ENCODE assay signal across 9 cellular contexts in the genomic region with DNA sequence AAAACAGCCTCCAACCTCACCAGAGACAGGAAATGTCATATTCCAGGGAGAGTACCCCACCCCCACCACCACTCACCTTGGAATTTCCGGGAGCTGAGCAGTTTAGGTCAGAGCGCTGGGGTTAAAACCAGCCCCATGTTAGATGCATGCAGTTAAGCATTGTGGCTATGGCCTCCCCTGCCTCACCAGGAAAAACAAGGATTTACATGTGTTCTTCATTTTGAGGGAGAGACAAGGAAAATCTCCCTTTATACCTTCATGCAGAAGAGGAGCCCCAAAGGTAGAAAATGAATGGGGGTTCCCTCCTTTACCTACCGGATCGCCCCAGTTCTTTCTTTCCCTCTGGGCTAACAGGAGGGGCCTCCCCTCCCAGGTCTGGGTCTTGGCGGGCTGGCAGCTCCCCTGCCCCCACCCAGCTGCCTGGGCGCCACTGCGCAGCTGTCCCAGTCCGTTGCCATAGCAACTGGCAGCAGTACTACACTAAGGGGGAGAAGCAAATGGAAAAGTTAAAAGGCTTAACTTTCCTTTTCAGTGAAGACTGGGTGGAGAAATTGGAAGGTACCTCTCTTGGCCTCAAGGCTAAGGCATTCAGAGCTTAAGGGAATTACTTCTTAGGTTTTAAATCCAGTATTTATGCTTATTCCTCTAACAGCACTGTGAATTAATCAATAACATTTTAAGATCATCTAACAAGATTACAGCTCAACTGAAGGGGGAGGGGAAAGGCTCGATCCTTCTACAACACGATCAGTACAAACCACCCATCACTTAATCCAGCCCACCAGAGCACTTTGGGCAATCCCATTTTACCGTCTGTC. TPM values are rescaled to one million over a fixed set of nuclear protein-coding genes. Genes with fewer than 3 reads are reported as not detected.
A peak's percentile ranks its signal among the peaks of the same experiment; 100 is the strongest.
DNase-seq lines count a peak whose midpoint lies in the region; ATAC-seq and TF ChIP-seq lines count a peak whose summit lies in the region.
"Had no signal": no experiment of that assay in that cellular context is flagged by ENCODE, and none has a peak within 500 bp of the region (broad histone marks: within the 10 kb centered on the region; RNA-seq: fewer than 3 reads in every experiment).

No MANE protein-coding gene starts in this region.

- H3K36me3 Mint-ChIP-seq in H9 (ENCODE audit: insufficient read depth in 1 of 3, low read depth in 3 of 3) = peaks cover 30 to 37% (median 34%) of the 10 kb centered on the region in 3 experiments
- H3K36me3 Mint-ChIP-seq in T-helper 17 cell (ENCODE audit: low read depth) = no peaks in the 10 kb centered on the region

- peak overlapping the region; percentile 99 for H3T11ph ChIP-seq in H9 (ENCODE audit: low read length)

- H3K27ac Mint-ChIP-seq in H9 = peak overlapping the region; percentile 98 to 100 (median 99)
- H3K27ac Mint-ChIP-seq in T-helper 17 cell = peak overlapping the region; percentile 41

- H3K79me1 ChIP-seq in H9 (ENCODE audit: insufficient read depth, low read depth, low read length, poor library complexity, severe bottlenecking) = no peaks in the 10 kb centered on the region

- H3K27me3 Mint-ChIP-seq in H9 (ENCODE audit: low read depth) (no peaks in the 10 kb centered on the region), T-helper 17 cell (no peaks in the 10 kb centered on the region)

- H3K4me3 ChIP-seq in iPS-11a (ENCODE audit: low read depth, low read length) (peak overlapping the region; percentile 49), retinal pigment epithelial cell (ENCODE audit: low read length) (peak overlapping the region; percentile 33)

- peak overlapping the region; percentile 99 for H3K27ac ChIP-seq in H9 (ENCODE audit: insufficient read length, low read depth, low read length)

- H3K23me2 ChIP-seq in H9 (ENCODE audit: insufficient read length, low read depth, low read length, poor library complexity, severe bottlenecking) = peaks cover 3% of the 10 kb centered on the region

- no peaks in the 10 kb centered on the region; the same call in 1 of the 2 replicates for H3K79me2 ChIP-seq in H9 (ENCODE audit: insufficient read depth, low read length)

- H3K23ac ChIP-seq in H9 (ENCODE audit: insufficient read length, low read depth, low read length) = no peak overlapping the region

- H3K14ac ChIP-seq in H9 (ENCODE audit: insufficient read depth, low read length) = peak overlapping the region; percentile 96; the same call in 1 of the 2 replicates

- no peak overlapping the region for H2AFZ ChIP-seq in H9 (ENCODE audit: low read length)

- H3K4ac ChIP-seq in H9 (ENCODE audit: low read depth, low read length) = peak overlapping the region; percentile 62; the same call in 1 of the 2 replicates

- H3K18ac ChIP-seq in H9 (ENCODE audit: insufficient read length, low read depth, low read length) = peak overlapping the region; percentile 99

- peaks cover 44 to 59% of the 10 kb centered on the region in 2 experiments for H3K4me1 Mint-ChIP-seq in H9
- H3K4me1 Mint-ChIP-seq in T-helper 17 cell = peaks cover 8% of the 10 kb centered on the region

- TF ChIP-seq CTCF in H9 (conservative IDR thresholded peaks at IDR 0.05) (no peak), retinal pigment epithelial cell (conservative IDR thresholded peaks at IDR 0.05; ENCODE audit: low read depth, low read length) (no peak)

- peak overlapping the region; percentile 93 for H3K56ac ChIP-seq in H9 (ENCODE audit: insufficient read length, low read depth, low read length)

- H3K4me2 ChIP-seq in H9 (ENCODE audit: insufficient read depth, insufficient read length, low read length) = peak overlapping the region; percentile 88

- in situ Hi-C loops in T47D (cut with HindIII; ENCODE audit: low pct_unique_long_range_greater_than_20kb, low sequenced_read_pairs) = no loop called here

- no peaks in the 10 kb centered on the region for H3K27me3 ChIP-seq in H9 (ENCODE audit: insufficient read depth, low read length)

- H3K4me1 ChIP-seq in H9 (ENCODE audit: insufficient read depth, low read length) = peaks cover 14% of the 10 kb centered on the region; the same call in 1 of the 2 replicates

- no peak overlapping the region for H4K5ac ChIP-seq in H9 (ENCODE audit: insufficient read length, low read depth, low read length)

- no peaks in the 10 kb centered on the region for H3K9me3 ChIP-seq in H9 (ENCODE audit: control insufficient read depth, low read depth, low read length)
- H3K9me3 ChIP-seq in T-helper 17 cell (ENCODE audit: control insufficient read depth, low read length, poor library complexity, severe bottlenecking) = no peaks in the 10 kb centered on the region

- H2BK12ac ChIP-seq in H9 (ENCODE audit: insufficient read length, low read depth, low read length) = no peak overlapping the region

- H2BK120ac ChIP-seq in H9 (ENCODE audit: low read depth, low read length, poor library complexity, severe bottlenecking) = peak overlapping the region; percentile 98

- H4K20me1 ChIP-seq in H9 (ENCODE audit: control insufficient read depth, insufficient read depth, insufficient read length) = no peaks in the 10 kb centered on the region

- peak; percentile 78 for ATAC-seq in T-helper 17 cell
- ATAC-seq in HG03175 (IDR thresholded peaks at IDR 0.05; ENCODE audit: unreplicated experiment) = no peak

- H2BK20ac ChIP-seq in H9 (ENCODE audit: low read depth, low read length, poor library complexity, severe bottlenecking) = peak overlapping the region; percentile 99

- H3K4me3 Mint-ChIP-seq in H9 = peak overlapping the region; percentile 73 to 82
- H3K4me3 Mint-ChIP-seq in T-helper 17 cell = peak overlapping the region; percentile 12

- WGBS in H9 (ENCODE audit: extremely low coverage, insufficient read length, low lambda C conversion rate) = no CpG with 5 or more reads among the region's 11 CpGs

- no peak overlapping the region for H2AK5ac ChIP-seq in H9 (ENCODE audit: insufficient read length, low read length)

- peak overlapping the region; percentile 95 for H2BK5ac ChIP-seq in H9 (ENCODE audit: insufficient read length, low read length)

- H4K91ac ChIP-seq in H9 (ENCODE audit: insufficient read length, low read depth, low read length) = no peak overlapping the region

- H3K9ac ChIP-seq in H9 (ENCODE audit: extremely low read depth, insufficient read length, low read length) = peak overlapping the region; percentile 94

- DNase-seq in DMS153 (lab: John Stamatoyannopoulos, UW) (peak; percentile 71), H9 (peak; percentile 98), NCI-H128 (lab: John Stamatoyannopoulos, UW; ENCODE audit: unreplicated experiment) (peak; percentile 63), T-helper 17 cell (peak in 1 of 3 donors; percentile 21), T47D (ENCODE audit: low read depth in 1 of 2, low spot score in 1 of 2) (peak; percentile 45 to 72), retinal pigment epithelial cell (ENCODE audit: low read depth) (peak; percentile 75)

- H3K9me3 Mint-ChIP-seq in H9 = 0 out of 5 replicates have a peak, but pooled peaks cover 0 to 5% of the 10 kb centered on the region in 2 experiments

- no peak overlapping the region for H2BK15ac ChIP-seq in H9 (ENCODE audit: low read depth, low read length)

- H4K8ac ChIP-seq in H9 (replicated peaks; ENCODE audit: insufficient read length, low read depth, low read length) = no peak overlapping the region

RNA-seq across cellular contexts. Expression of a gene that starts 20.5 kb away (rescaled TPM):
- 204 and 206 TPM in 2 replicates for total RNA-seq in H9 (2021)
- total RNA-seq in T-helper 17 cell = 10 to 100 TPM; 31.1 to 34.9 TPM

RNA-seq across cellular contexts. Expression of a gene that starts 21.1 kb away (rescaled TPM):
- 3,193 and 3,242 TPM in 2 replicates for total RNA-seq in H9 (2021)
- total RNA-seq in T-helper 17 cell = 1,000 to 10,000 TPM; 1,531 to 1,582 TPM

RNA-seq across cellular contexts. Expression of a gene that starts 41.4 kb away (rescaled TPM):
- total RNA-seq in H9 (2021) (1.2 and 1.5 TPM in 2 replicates), T-helper 17 cell (10 to 100 TPM in 1 of 2 donors, 1 to 10 TPM in 1; 2.5 to 26.4 TPM)
- total RNA-seq: T-helper 2 cell treated with Interferon-gamma antibody and Interleukin-4, amounts not matched to agents 100 ng/mL and 5 ng/mL, for 36 hours had no signal
